ENCODE assay signal across 1 cellular context in the genomic region with DNA sequence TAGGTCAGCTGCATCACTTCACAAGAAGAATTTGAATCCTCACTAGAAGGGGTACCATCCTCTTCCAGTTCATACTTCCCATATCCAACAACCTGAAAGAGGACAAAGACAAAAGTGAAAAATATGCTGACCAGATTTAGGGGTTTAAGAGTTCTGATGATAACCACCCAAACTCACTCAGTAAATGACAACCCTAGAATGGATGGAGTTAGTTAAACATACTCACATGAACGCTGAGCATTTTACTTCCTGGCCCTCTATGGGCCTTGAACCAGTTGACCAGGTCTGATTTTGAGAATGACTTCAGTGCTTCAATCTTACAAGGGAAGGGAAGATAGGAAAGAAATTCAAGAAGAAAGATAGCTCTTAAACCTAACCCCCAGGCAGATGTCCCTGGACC.
TF ChIP-seq lines count a peak whose summit lies in the region.

No MANE protein-coding gene starts in this region.

TF ChIP-seq in HepG2, 621 proteins besides CTCF, POLR2A, EP300 and RAD21 (continued from another document):
- TF ChIP-seq, protein P1, sequence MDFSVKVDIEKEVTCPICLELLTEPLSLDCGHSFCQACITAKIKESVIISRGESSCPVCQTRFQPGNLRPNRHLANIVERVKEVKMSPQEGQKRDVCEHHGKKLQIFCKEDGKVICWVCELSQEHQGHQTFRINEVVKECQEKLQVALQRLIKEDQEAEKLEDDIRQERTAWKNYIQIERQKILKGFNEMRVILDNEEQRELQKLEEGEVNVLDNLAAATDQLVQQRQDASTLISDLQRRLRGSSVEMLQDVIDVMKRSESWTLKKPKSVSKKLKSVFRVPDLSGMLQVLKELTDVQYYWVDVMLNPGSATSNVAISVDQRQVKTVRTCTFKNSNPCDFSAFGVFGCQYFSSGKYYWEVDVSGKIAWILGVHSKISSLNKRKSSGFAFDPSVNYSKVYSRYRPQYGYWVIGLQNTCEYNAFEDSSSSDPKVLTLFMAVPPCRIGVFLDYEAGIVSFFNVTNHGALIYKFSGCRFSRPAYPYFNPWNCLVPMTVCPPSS (IDR thresholded peaks at IDR 0.05) = no peak
- no peak for TF ChIP-seq ZNF337 (CRISPR knock-in tag; IDR thresholded peaks at IDR 0.05; ENCODE audit: borderline replicate concordance, low read depth)
- TF ChIP-seq, protein P2, sequence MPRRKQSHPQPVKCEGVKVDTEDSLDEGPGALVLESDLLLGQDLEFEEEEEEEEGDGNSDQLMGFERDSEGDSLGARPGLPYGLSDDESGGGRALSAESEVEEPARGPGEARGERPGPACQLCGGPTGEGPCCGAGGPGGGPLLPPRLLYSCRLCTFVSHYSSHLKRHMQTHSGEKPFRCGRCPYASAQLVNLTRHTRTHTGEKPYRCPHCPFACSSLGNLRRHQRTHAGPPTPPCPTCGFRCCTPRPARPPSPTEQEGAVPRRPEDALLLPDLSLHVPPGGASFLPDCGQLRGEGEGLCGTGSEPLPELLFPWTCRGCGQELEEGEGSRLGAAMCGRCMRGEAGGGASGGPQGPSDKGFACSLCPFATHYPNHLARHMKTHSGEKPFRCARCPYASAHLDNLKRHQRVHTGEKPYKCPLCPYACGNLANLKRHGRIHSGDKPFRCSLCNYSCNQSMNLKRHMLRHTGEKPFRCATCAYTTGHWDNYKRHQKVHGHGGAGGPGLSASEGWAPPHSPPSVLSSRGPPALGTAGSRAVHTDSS (CRISPR knock-in tag; conservative IDR thresholded peaks at IDR 0.05) = no peak
- no peak for TF ChIP-seq KDM6A (CRISPR knock-in tag; IDR thresholded peaks at IDR 0.05; ENCODE audit: low read depth)
- no peak for TF ChIP-seq SNAPC2 (CRISPR knock-in tag; IDR thresholded peaks at IDR 0.05)
- TF ChIP-seq NFKB2 (CRISPR knock-in tag; IDR thresholded peaks at IDR 0.05; ENCODE audit: borderline replicate concordance) = no peak
TF ChIP-seq in HepG2: peak in this region for 0.
